ENCODE assay signal across 24 cellular contexts in the genomic region with DNA sequence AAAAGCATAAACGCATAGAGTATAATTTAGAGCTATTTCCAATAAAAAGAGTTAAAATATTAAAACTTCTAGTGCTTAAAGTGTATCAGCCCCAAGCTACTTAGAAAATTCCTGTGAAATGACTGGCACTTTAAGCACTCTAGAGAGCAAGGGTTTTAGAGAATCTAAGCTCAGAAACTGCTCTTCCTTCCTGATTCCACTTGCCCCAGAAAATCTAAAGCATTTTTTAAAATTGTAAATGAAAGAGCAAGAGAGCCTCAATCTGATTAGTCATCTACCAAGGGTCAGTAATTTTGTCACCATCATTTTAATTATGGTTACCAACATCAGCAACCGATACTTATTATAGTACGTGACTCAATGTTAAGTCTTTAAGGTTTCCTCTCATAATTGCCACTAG. TPM values are rescaled to one million over a fixed set of nuclear protein-coding genes. Genes with fewer than 3 reads are reported as not detected.
"Had no signal": no experiment of that assay in that cellular context is flagged by ENCODE, and none has a peak within 500 bp of the region (broad histone marks: within the 10 kb centered on the region; RNA-seq: fewer than 3 reads in every experiment).

No MANE protein-coding gene starts in this region.

- H3K27ac ChIP-seq: ascending aorta, dorsolateral prefrontal cortex, gastrocnemius medialis, parathyroid adenoma, tibial artery, VCaP had no signal

- ATAC-seq: activated T-helper 17 cell treated with anti-CD3 and anti-CD28 coated beads, Interleukin-2, amount 50 U/mL, for 72 hours; gastrocnemius medialis; left lobe of liver; mucosa of descending colon; naive thymus-derived CD4-positive, alpha-beta T cell; stimulated activated naive B cell treated with anti-CD40 and anti-IgM and Interleukin-4, amounts not matched to agents 10 μg/mL and 1 μg/mL and 100 μg/mL, for 72 hours had no signal

- DNase-seq: activated CD4-positive, alpha-beta T cell treated with anti-CD3 and anti-CD28 coated beads for 1 hour; activated CD4-positive, alpha-beta T cell treated with anti-CD3 and anti-CD28 coated beads, Interleukin-2, amount 50 U/mL, for 4 hours; activated naive CD4-positive, alpha-beta T cell treated with Interleukin-2 at 50 U/mL for 16 hours; dorsolateral prefrontal cortex; endodermal cell; gastrocnemius medialis; mammary epithelial cell; mucosa of descending colon; naive thymus-derived CD4-positive, alpha-beta T cell; stimulated activated CD4-positive, alpha-beta T cell treated with anti-CD3 and anti-CD28 coated beads, Interleukin-15, amount 100 ng/mL, for 24 hours; stimulated activated CD4-positive, alpha-beta T cell treated with anti-CD3 and anti-CD28 coated beads, Interleukin-4, amount 100 ng/mL, for 1 hour; stimulated activated naive B cell treated with anti-CD40 and anti-IgM and Interleukin-4, amounts not matched to agents 10 μg/mL and 1 μg/mL and 100 μg/mL, for 72 hours; T-helper 1 cell; tibial artery had no signal

- H3K4me1 ChIP-seq: ascending aorta, gastrocnemius medialis, tibial artery had no signal

- H3K79me2 ChIP-seq: parathyroid adenoma had no signal

- H3K36me3 ChIP-seq: gastrocnemius medialis had no signal

- H2AFZ ChIP-seq: parathyroid adenoma had no signal

- H3K9me3 ChIP-seq: ascending aorta, gastrocnemius medialis, mucosa of descending colon, tibial artery had no signal

- H3K27me3 ChIP-seq: ascending aorta, gastrocnemius medialis, tibial artery had no signal

- H3K4me3 ChIP-seq: ascending aorta, dorsolateral prefrontal cortex, gastrocnemius medialis, mucosa of descending colon, tibial artery had no signal

- H3K9ac ChIP-seq: parathyroid adenoma had no signal

RNA-seq across cellular contexts. Expression of a gene that starts 37.6 kb away (rescaled TPM):
- total RNA-seq: activated T-helper 17 cell treated with anti-CD3 and anti-CD28 coated beads, Interleukin-2, amount 50 U/mL, for 72 hours; ascending aorta; bronchial epithelial cell; cerebellum; dorsolateral prefrontal cortex; endodermal cell; epithelial cell of proximal tubule; gastrocnemius medialis; left lobe of liver; mammary epithelial cell; mucosa of descending colon; naive thymus-derived CD4-positive, alpha-beta T cell; skeletal muscle tissue; subcutaneous adipose tissue had no signal
- polyA plus RNA-seq: mammary epithelial cell; naive thymus-derived CD4-positive, alpha-beta T cell had no signal
